8 cellular contexts compared by ENCODE assay signal in genomic region chr20:50112512-50113419, GRCh38. TPM values are rescaled to one million over a fixed set of nuclear protein-coding genes. Genes with fewer than 3 reads are reported as not detected.
DNase-seq lines count a peak whose midpoint lies in the region; ATAC-seq and TF ChIP-seq lines count a peak whose summit lies in the region.

Gene UBE2V1 (minus strand): TSS chr20:50113150. CDS start chr20:50113128, 22 bp downstream.

- H3K27me3 ChIP-seq in adrenal gland (no peaks in the 10 kb centered on the region), heart left ventricle (no peaks in the 10 kb centered on the region)

- peaks cover 14% of the 10 kb centered on the region for H3K4me1 ChIP-seq in ES-I3 (ENCODE audit: insufficient read depth, low read length)
- peaks cover 44 to 67% of the 10 kb centered on the region in 2 donors for H3K4me1 ChIP-seq in adrenal gland (replicated peaks in 1 of 2)
- H3K4me1 ChIP-seq in heart left ventricle, result peaks cover 15 to 80% (median 63%) of the 10 kb centered on the region in 12 donors

- peaks cover 13% of the 10 kb centered on the region for H3K36me3 Mint-ChIP-seq in type B pancreatic cell

- H3K4me3 ChIP-seq in adrenal gland (peak within 1 kb of the TSS; percentile 56 to 94 (median 81)), heart left ventricle (peak within 1 kb of the TSS; percentile 66 to 99 (median 91))

- H3K4me3 Mint-ChIP-seq in type B pancreatic cell, result peak within 1 kb of the TSS; percentile 97

- no peaks in the 10 kb centered on the region for H3K36me3 ChIP-seq in ES-I3 (ENCODE audit: insufficient read depth, low read length)
- H3K36me3 ChIP-seq in adrenal gland (replicated peaks in 1 of 2), result no peaks in the 10 kb centered on the region
- H3K36me3 ChIP-seq in heart left ventricle, result peaks cover 0 to 15% (median 0%) of the 10 kb centered on the region in 9 donors

- no peaks in the 10 kb centered on the region for H3K9me3 Mint-ChIP-seq in type B pancreatic cell

- H3K4me1 Mint-ChIP-seq in type B pancreatic cell (ENCODE audit: unreplicated experiment), result peaks cover 60% of the 10 kb centered on the region

- 0 to 1% (median 1%) methylated on average over 16 to 70 of the region's 70 CpGs for WGBS in adrenal gland, 4 donors
- 0 to 1% (median 1%) methylated on average over 21 to 70 of the region's 70 CpGs for WGBS in heart left ventricle, 4 donors

- H3K27ac ChIP-seq in adrenal gland (peak within 1 kb of the TSS; percentile 78 to 99 (median 98)), heart left ventricle (peak within 1 kb of the TSS; percentile 94 to 100 (median 98))

- TF ChIP-seq CTCF in adrenal gland (IDR thresholded peaks at IDR 0.05), result peak in 1 of 6 experiments; percentile 27
- TF ChIP-seq CTCF in heart left ventricle (IDR thresholded peaks at IDR 0.05), result peak in 6 of 12 donors; percentile 25 to 52 (median 34)
- peak; percentile 28 for TF ChIP-seq CTCF in type B pancreatic cell (conservative IDR thresholded peaks at IDR 0.05)

- peak within 1 kb of the TSS; percentile 76 for H3K9ac ChIP-seq in ES-I3 (ENCODE audit: low read depth, low read length)

- peak within 1 kb of the TSS; percentile 97 for H3K27ac Mint-ChIP-seq in type B pancreatic cell

- TF ChIP-seq POLR2A in adrenal gland (IDR thresholded peaks at IDR 0.05) (peak; percentile 63 to 94), heart left ventricle (IDR thresholded peaks at IDR 0.05) (peak in 1 of 2 donors; percentile 76)

- no peaks in the 10 kb centered on the region for H3K27me3 Mint-ChIP-seq in type B pancreatic cell

- ATAC-seq in HG02588 (IDR thresholded peaks at IDR 0.05; ENCODE audit: unreplicated experiment) (peak; percentile 39), heart left ventricle (peak; percentile 59 to 90 (median 86))

- no peaks in the 10 kb centered on the region for H3K9me3 ChIP-seq in ES-I3 (ENCODE audit: control insufficient read depth, insufficient read depth, low read length)
- no peaks in the 10 kb centered on the region for H3K9me3 ChIP-seq in adrenal gland (replicated peaks in 1 of 3)
- H3K9me3 ChIP-seq in heart left ventricle, result no peaks in the 10 kb centered on the region

- DNase-seq in NCI-H146 (lab: John Stamatoyannopoulos, UW) (peak; percentile 93), adrenal gland (peak; percentile 88 to 95 (median 93)), heart left ventricle (peak; percentile 93 to 96 (median 95)), posterior vena cava (ENCODE audit: low spot score) (peak; percentile 98), type B pancreatic cell (ENCODE audit: extremely low spot score, unreplicated experiment) (peak; percentile 89)

- intact Hi-C loops in T-helper 1 cell treated with Interleukin-12 subunit alpha and Interleukin-12 subunit beta and Interleukin-4 antibody, amounts not matched to agents 30 ng/mL and 1 ng/mL, for 36 hours (cut with micrococcal nuclease), result loop anchor here (1.0 to 10.0 kb wide), 9 partner anchors 225 to 1348 kb away; partner anchors contain the start of genes DDX27, PTPN1, SLC9A8 and ZNFX1
- intact Hi-C loops in adrenal gland (cut with DNase I), result no loop called here
- intact Hi-C loops in heart left ventricle (cut with DNase I), result loop anchor here in 2 of 10 donors (10.0 kb wide), 2 partner anchors 352 to 362 kb away; no protein-coding TSS in a partner anchor
- intact Hi-C loops in posterior vena cava (cut with DNase I), result no loop called here

RNA-seq across cellular contexts. Expression of gene UBE2V1, which starts in this region (rescaled TPM):
- total RNA-seq in T-helper 1 cell treated with Interleukin-12 subunit alpha and Interleukin-12 subunit beta and Interleukin-4 antibody, amounts not matched to agents 30 ng/mL and 1 ng/mL, for 36 hours, result 134 and 148 TPM in 2 replicates
- total RNA-seq in adrenal gland (100 to 1,000 TPM in 2 of 8 donors, 10 to 100 TPM in 6; 57.4 to 123 (median 79.4) TPM), heart left ventricle (100 to 1,000 TPM in 1 of 9 donors, 10 to 100 TPM in 8; 54.2 to 105 (median 84.8) TPM), posterior vena cava (10 to 100 TPM; 77.0 to 89.4 TPM), type B pancreatic cell (ENCODE audit: low replicate concordance) (90.5 and 117 TPM in 2 replicates)
- polyA plus RNA-seq in adrenal gland (100 to 1,000 TPM in 1 of 3 donors, 10 to 100 TPM in 2; 78.7 to 242 (median 80.0) TPM), heart left ventricle (10 to 100 TPM; 73.0 to 73.9 TPM)

Comparison
In these comparisons a context has a peak if more than half of its experiments do, and no peak if none do; other contexts are left out.
1. Peak in every context shown above with its lines: DNase-seq, ATAC-seq, H3K4me3 ChIP-seq and H3K27ac ChIP-seq.